Comparison of ENCODE assay signal across 19 cellular contexts in the genomic region with DNA sequence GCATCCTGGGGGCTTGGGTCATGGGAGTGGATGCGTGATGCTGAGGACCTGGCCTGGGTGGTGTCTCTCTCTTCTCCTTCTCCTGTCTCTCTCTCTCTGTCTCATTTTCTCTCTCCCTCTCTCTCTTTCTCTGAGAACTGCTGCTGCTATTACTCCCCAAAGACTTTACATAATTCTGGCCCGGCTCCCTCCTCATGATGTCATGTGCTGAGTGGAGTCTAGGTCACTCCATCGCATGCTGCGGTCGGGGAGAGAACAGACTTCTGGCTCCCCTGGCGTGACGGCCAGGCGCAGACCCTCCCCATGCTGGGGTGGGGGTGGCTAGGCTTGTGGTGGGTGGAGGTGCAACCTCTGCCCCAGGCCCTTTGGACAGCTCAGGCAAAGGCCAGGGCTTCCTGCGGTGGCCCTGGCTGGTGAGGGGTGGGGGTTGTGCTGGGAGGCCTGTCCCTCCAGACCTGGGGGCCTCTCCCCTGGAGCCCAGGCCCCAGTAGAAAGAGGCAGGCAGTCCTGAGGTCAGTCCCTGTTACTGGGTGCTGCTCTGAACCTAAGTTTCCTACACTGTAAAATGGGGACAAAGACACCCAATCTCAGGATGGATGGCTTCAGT. TPM values are rescaled to one million over a fixed set of nuclear protein-coding genes. Genes with fewer than 3 reads are reported as not detected.
DNase-seq lines count a peak whose midpoint lies in the region; ATAC-seq and TF ChIP-seq lines count a peak whose summit lies in the region.
"Had no signal": no experiment of that assay in that cellular context is flagged by ENCODE, and none has a peak within 500 bp of the region (broad histone marks: within the 10 kb centered on the region; RNA-seq: fewer than 3 reads in every experiment).

No MANE protein-coding gene starts in this region.

- POLR2A ChIA-PET in activated CD4-positive, alpha-beta T cell treated with anti-CD3 and anti-CD28 coated beads, Interleukin-2, amount 10 ng/mL, durations not matched to agents 7 days and 5 days (lab: Charles Lee) = no interaction called here

- TF ChIP-seq CTCF in brain microvascular endothelial cell (IDR thresholded peaks at IDR 0.05; ENCODE audit: low read depth, low read length, missing control alignments) (no peak), left ventricle myocardium inferior (IDR thresholded peaks at IDR 0.05; ENCODE audit: borderline replicate concordance) (no peak), sigmoid colon (IDR thresholded peaks at IDR 0.05) (no peak), colonic mucosa (IDR thresholded peaks at IDR 0.05) (no peak)

- no peak overlapping the region for H3K4me3 Mint-ChIP-seq in activated CD4-positive, alpha-beta T cell treated with anti-CD3 and anti-CD28 coated beads, Interleukin-2, amount 10 ng/mL, durations not matched to agents 7 days and 5 days
- H3K4me3 Mint-ChIP-seq: brain; neural progenitor cell; stimulated activated effector memory CD8-positive, alpha-beta T cell treated with anti-CD3 and anti-CD28 coated beads, Interleukin-12 subunit alpha, Interleukin-12 subunit beta, amount 100 ng/mL, for 72 hours had no signal

- H3K4me1 Mint-ChIP-seq in activated CD4-positive, alpha-beta T cell treated with anti-CD3 and anti-CD28 coated beads, Interleukin-2, amount 10 ng/mL, durations not matched to agents 7 days and 5 days = no peaks in the 10 kb centered on the region
- H3K4me1 Mint-ChIP-seq: stimulated activated effector memory CD8-positive, alpha-beta T cell treated with anti-CD3 and anti-CD28 coated beads, Interleukin-12 subunit alpha, Interleukin-12 subunit beta, amount 100 ng/mL, for 72 hours had no signal

- H3K27ac Mint-ChIP-seq in activated CD4-positive, alpha-beta T cell treated with anti-CD3 and anti-CD28 coated beads, Interleukin-2, amount 10 ng/mL, durations not matched to agents 7 days and 5 days = no peak overlapping the region

- no peaks in the 10 kb centered on the region for H3K27me3 ChIP-seq in brain microvascular endothelial cell (replicated peaks)
- no peaks in the 10 kb centered on the region for H3K27me3 ChIP-seq in left ventricle myocardium inferior (ENCODE audit: low read depth)
- no peaks in the 10 kb centered on the region for H3K27me3 ChIP-seq in sigmoid colon
- H3K27me3 ChIP-seq in colonic mucosa = no peaks in the 10 kb centered on the region
- H3K27me3 ChIP-seq: right lobe of liver had no signal

- H3K27me3 Mint-ChIP-seq in activated CD4-positive, alpha-beta T cell treated with anti-CD3 and anti-CD28 coated beads, Interleukin-2, amount 10 ng/mL, durations not matched to agents 7 days and 5 days = peaks cover 11% of the 10 kb centered on the region

- no peak overlapping the region for H3K4me3 ChIP-seq in brain microvascular endothelial cell (ENCODE audit: low read depth, low read length)
- H3K4me3 ChIP-seq in left ventricle myocardium inferior = no peak overlapping the region
- H3K4me3 ChIP-seq in sigmoid colon = no peak overlapping the region
- H3K4me3 ChIP-seq in colonic mucosa = no peak overlapping the region
- H3K4me3 ChIP-seq: esophagus squamous epithelium, lung, neural progenitor cell, right lobe of liver had no signal

- H3K4me1 ChIP-seq in left ventricle myocardium inferior = peaks cover 51% of the 10 kb centered on the region
- H3K4me1 ChIP-seq in sigmoid colon = peaks cover 0 to 9% (median 6%) of the 10 kb centered on the region in 4 donors
- no peaks in the 10 kb centered on the region for H3K4me1 ChIP-seq in colonic mucosa
- H3K4me1 ChIP-seq: right lobe of liver had no signal

- no peaks in the 10 kb centered on the region for H3K9me3 Mint-ChIP-seq in activated CD4-positive, alpha-beta T cell treated with anti-CD3 and anti-CD28 coated beads, Interleukin-2, amount 10 ng/mL, durations not matched to agents 7 days and 5 days
- H3K9me3 Mint-ChIP-seq: brain; neural progenitor cell; stimulated activated effector memory CD8-positive, alpha-beta T cell treated with anti-CD3 and anti-CD28 coated beads, Interleukin-12 subunit alpha, Interleukin-12 subunit beta, amount 100 ng/mL, for 72 hours had no signal

- no peaks in the 10 kb centered on the region for H3K36me3 Mint-ChIP-seq in activated CD4-positive, alpha-beta T cell treated with anti-CD3 and anti-CD28 coated beads, Interleukin-2, amount 10 ng/mL, durations not matched to agents 7 days and 5 days (ENCODE audit: low read depth)
- H3K36me3 Mint-ChIP-seq: brain; neural progenitor cell; stimulated activated effector memory CD8-positive, alpha-beta T cell treated with anti-CD3 and anti-CD28 coated beads, Interleukin-12 subunit alpha, Interleukin-12 subunit beta, amount 100 ng/mL, for 72 hours had no signal

- in situ Hi-C loops in brain microvascular endothelial cell (cut with HindIII; ENCODE audit: low pct_ligation_motif_present, low sequenced_read_pairs) = no loop called here

- no peak for TF ChIP-seq POLR2A in sigmoid colon (IDR thresholded peaks at IDR 0.05)

- H3K27ac ChIP-seq in brain microvascular endothelial cell (no peak overlapping the region), left ventricle myocardium inferior (replicated peaks) (peak overlapping the region; percentile 52), sigmoid colon (peak overlapping the region in 1 of 4 donors; percentile 30), colonic mucosa (no peak overlapping the region)
- H3K27ac ChIP-seq: esophagus squamous epithelium, neural progenitor cell, right lobe of liver had no signal

- intact Hi-C loops in left ventricle myocardium inferior (cut with micrococcal nuclease) (no loop called here), sigmoid colon (cut with DNase I) (no loop called here), colonic mucosa (cut with DNase I) (no loop called here)

- no peak for TF ChIP-seq EP300 in sigmoid colon (IDR thresholded peaks at IDR 0.05)

- H3K9ac ChIP-seq in colonic mucosa (ENCODE audit: low read depth in 2 of 2, low read length in 2 of 2) = no peak overlapping the region
- H3K9ac ChIP-seq: neural progenitor cell had no signal

- CTCF ChIA-PET in activated CD4-positive, alpha-beta T cell treated with anti-CD3 and anti-CD28 coated beads, Interleukin-2, amount 10 ng/mL, durations not matched to agents 7 days and 5 days (lab: Charles Lee) = no interaction called here

- peak; percentile 23 for DNase-seq in Daoy (ENCODE audit: low read depth)
- peak; percentile 51 for DNase-seq in brain microvascular endothelial cell
- peak; percentile 67 for DNase-seq in left ventricle myocardium inferior
- peak; percentile 82 for DNase-seq in sigmoid colon
- DNase-seq in RKO (ENCODE audit: low spot score) = no peak
- no peak for DNase-seq in activated CD4-positive, alpha-beta T cell treated with anti-CD3 and anti-CD28 coated beads, Interleukin-2, amount 10 ng/mL, durations not matched to agents 7 days and 5 days
- DNase-seq in colonic mucosa = no peak
- DNase-seq: activated gamma-delta T cell, COR-L47, esophagus squamous epithelium, NCI-H1092, NCI-H2171, right lobe of liver, SW 1271 had no signal

- H3K9me3 ChIP-seq in left ventricle myocardium inferior (replicated peaks) = no peaks in the 10 kb centered on the region
- H3K9me3 ChIP-seq in sigmoid colon = no peaks in the 10 kb centered on the region
- H3K9me3 ChIP-seq in colonic mucosa = no peaks in the 10 kb centered on the region
- H3K9me3 ChIP-seq: esophagus squamous epithelium, right lobe of liver had no signal

- WGBS in sigmoid colon, 2 donors = 78 to 93% methylated on average over 9 of the region's 9 CpGs

- no peaks in the 10 kb centered on the region for H3K36me3 ChIP-seq in brain microvascular endothelial cell (replicated peaks)
- no peaks in the 10 kb centered on the region for H3K36me3 ChIP-seq in left ventricle myocardium inferior
- H3K36me3 ChIP-seq in sigmoid colon = no peaks in the 10 kb centered on the region
- H3K36me3 ChIP-seq in colonic mucosa = no peaks in the 10 kb centered on the region
- H3K36me3 ChIP-seq: esophagus squamous epithelium, neural progenitor cell, right lobe of liver had no signal

- no peak for ATAC-seq in GM18502 (IDR thresholded peaks at IDR 0.05; ENCODE audit: poor library complexity, unreplicated experiment)
- ATAC-seq: right lobe of liver; stimulated activated effector memory CD8-positive, alpha-beta T cell treated with anti-CD3 and anti-CD28 coated beads, Interleukin-12 subunit alpha, Interleukin-12 subunit beta, amount 100 ng/mL, for 72 hours had no signal

RNA-seq across cellular contexts. Expression of a gene that starts 26.6 kb away (rescaled TPM):
- total RNA-seq in Daoy (2014; rRNA removed; shearing (Covaris generic)) = 0.29 TPM in 1 of 2 replicates, not detected in the other
- total RNA-seq in left ventricle myocardium inferior (30.4 TPM), sigmoid colon (1 to 10 TPM in 1 of 4 donors, under 1 TPM in 1, not detected in 2; 0.28 to 3.0 TPM), colonic mucosa (under 1 TPM in 1 of 2 donors, not detected in 1; 0.35 TPM)
- under 1 TPM in 2 of 3 donors, not detected in 1; 0.36 to 0.60 TPM for polyA plus RNA-seq in sigmoid colon
- total RNA-seq in activated CD4-positive, alpha-beta T cell treated with anti-CD3 and anti-CD28 coated beads, Interleukin-2, amount 10 ng/mL, durations not matched to agents 7 days and 5 days = under 1 TPM; 0.10 to 0.12 TPM

RNA-seq across cellular contexts. Expression of a gene that starts 58.4 kb away (rescaled TPM):
- total RNA-seq in Daoy (2014; rRNA removed; shearing (Covaris generic)) = 3,269 and 4,718 TPM in 2 replicates
- total RNA-seq in left ventricle myocardium inferior (389 TPM), sigmoid colon (100 to 1,000 TPM; 722 to 951 (median 753) TPM), colonic mucosa (100 to 1,000 TPM; 558 to 996 TPM)
- 1,000 to 10,000 TPM; 1,270 to 2,962 (median 2,425) TPM for polyA plus RNA-seq in sigmoid colon
- 1,000 to 10,000 TPM; 1,050 to 1,562 TPM for total RNA-seq in activated CD4-positive, alpha-beta T cell treated with anti-CD3 and anti-CD28 coated beads, Interleukin-2, amount 10 ng/mL, durations not matched to agents 7 days and 5 days

Comparison
In these comparisons a context has a peak if more than half of its experiments do, and no peak if none do; other contexts are left out.
1. DNase-seq: peak in Daoy (single experiment), brain microvascular endothelial cell (single experiment), left ventricle myocardium inferior (single experiment) and sigmoid colon (single experiment); none in RKO (single experiment), activated CD4-positive, alpha-beta T cell treated with anti-CD3 and anti-CD28 coated beads, Interleukin-2, amount 10 ng/mL, durations not matched to agents 7 days and 5 days (single experiment) and colonic mucosa (single experiment).